1 cellular context compared by ENCODE assay signal in genomic region chr9:135768516-135769218, GRCh38.
TF ChIP-seq lines count a peak whose summit lies in the region.

No MANE protein-coding gene starts in this region.

TF ChIP-seq in HepG2, 621 proteins besides CTCF, POLR2A, EP300 and RAD21 (continued from another document):
- TF ChIP-seq, protein P1, sequence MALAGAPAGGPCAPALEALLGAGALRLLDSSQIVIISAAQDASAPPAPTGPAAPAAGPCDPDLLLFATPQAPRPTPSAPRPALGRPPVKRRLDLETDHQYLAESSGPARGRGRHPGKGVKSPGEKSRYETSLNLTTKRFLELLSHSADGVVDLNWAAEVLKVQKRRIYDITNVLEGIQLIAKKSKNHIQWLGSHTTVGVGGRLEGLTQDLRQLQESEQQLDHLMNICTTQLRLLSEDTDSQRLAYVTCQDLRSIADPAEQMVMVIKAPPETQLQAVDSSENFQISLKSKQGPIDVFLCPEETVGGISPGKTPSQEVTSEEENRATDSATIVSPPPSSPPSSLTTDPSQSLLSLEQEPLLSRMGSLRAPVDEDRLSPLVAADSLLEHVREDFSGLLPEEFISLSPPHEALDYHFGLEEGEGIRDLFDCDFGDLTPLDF (CRISPR knock-in tag; IDR thresholded peaks at IDR 0.05): no peak
- TF ChIP-seq HMGXB4 (CRISPR knock-in tag; IDR thresholded peaks at IDR 0.05; ENCODE audit: borderline replicate concordance in 1 of 2, low read depth in 1 of 2) (no peak), ZNF354B (CRISPR knock-in tag; IDR thresholded peaks at IDR 0.05) (no peak), MNT (IDR thresholded peaks at IDR 0.05) (peak; percentile 98)
TF ChIP-seq in HepG2: peak in this region for 1.
